ENCODE assay signal across 9 cellular contexts in the genomic region with DNA sequence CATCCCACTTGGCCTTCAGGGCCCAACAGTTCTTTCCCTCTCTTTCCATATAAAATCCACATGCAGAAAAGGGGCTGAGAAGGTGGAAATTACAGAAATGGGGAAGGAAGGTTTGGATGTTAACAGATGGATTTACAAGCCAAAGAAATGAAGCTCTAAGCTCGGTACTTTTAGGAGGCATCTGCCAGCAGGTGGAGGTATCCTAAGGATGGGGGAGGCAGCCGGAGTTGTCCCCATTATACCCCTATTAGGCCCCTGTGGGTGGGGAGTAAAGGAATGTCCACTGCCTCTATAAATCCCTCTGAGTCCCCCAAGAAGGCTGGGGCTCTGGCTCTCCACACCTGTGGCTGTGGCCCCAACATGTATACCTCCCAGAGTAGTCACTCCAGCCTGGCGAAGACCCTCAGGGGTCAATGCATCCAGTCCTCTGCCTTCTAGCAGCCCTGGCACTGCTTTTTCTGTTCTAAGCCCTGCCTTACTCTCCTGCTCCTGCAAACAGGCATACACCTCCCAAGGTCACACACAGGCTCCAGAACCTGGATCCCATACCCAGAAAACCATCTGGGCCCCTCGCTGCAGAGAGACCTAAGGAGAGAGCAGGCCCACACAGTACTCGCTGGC. TPM values are rescaled to one million over a fixed set of nuclear protein-coding genes. Genes with fewer than 3 reads are reported as not detected.
A peak's percentile ranks its signal among the peaks of the same experiment; 100 is the strongest.
DNase-seq lines count a peak whose midpoint lies in the region; ATAC-seq and TF ChIP-seq lines count a peak whose summit lies in the region.
"Had no signal": no experiment of that assay in that cellular context is flagged by ENCODE, and none has a peak within 500 bp of the region (broad histone marks: within the 10 kb centered on the region; RNA-seq: fewer than 3 reads in every experiment).

No MANE protein-coding gene starts in this region.

- DNase-seq in CD14-positive monocyte (ENCODE audit: low spot score) (no peak), HT-29 (ENCODE audit: low spot score) (peak; percentile 18), dedifferentiated amniotic fluid mesenchymal stem cell (ENCODE audit: extremely low spot score) (no peak), foreskin melanocyte (no peak), DMS79 (lab: John Stamatoyannopoulos, UW) (no peak)
- DNase-seq in activated naive CD8-positive, alpha-beta T cell treated with anti-CD3 and anti-CD28 coated beads, Interleukin-2, amount 10 ng/mL, durations not matched to agents 7 days and 5 days: no peak
- DNase-seq: NCI-H526 treated with DMSO at 0.1 percent for 48 hours had no signal

- H3K27ac Mint-ChIP-seq in CD14-positive monocyte: peak overlapping the region in 1 of 7 donors; percentile 58
- peak overlapping the region; percentile 80 for H3K27ac Mint-ChIP-seq in activated naive CD8-positive, alpha-beta T cell treated with anti-CD3 and anti-CD28 coated beads, Interleukin-2, amount 10 ng/mL, durations not matched to agents 7 days and 5 days

- no peak overlapping the region for H3K27ac ChIP-seq in mesodermal cell (ENCODE audit: low read depth, low read length, severe bottlenecking)

- no peak for TF ChIP-seq POLR2A in GM18505 (IDR thresholded peaks at IDR 0.05; ENCODE audit: borderline replicate concordance, extremely low read depth, insufficient read depth, insufficient read length)

- WGBS in mesodermal cell (ENCODE audit: insufficient coverage in 2 of 2), 2 experiments: 66 to 71% methylated on average over 2 to 4 of the region's 5 CpGs

- no peaks in the 10 kb centered on the region for H3K9me3 ChIP-seq in mesodermal cell (ENCODE audit: control insufficient read depth, low read length)

- TF ChIP-seq CTCF in CD14-positive monocyte (IDR thresholded peaks at IDR 0.05): no peak

- peaks cover 38% of the 10 kb centered on the region for H3K4me1 Mint-ChIP-seq in CD14-positive monocyte
- peaks cover 39% of the 10 kb centered on the region for H3K4me1 Mint-ChIP-seq in activated naive CD8-positive, alpha-beta T cell treated with anti-CD3 and anti-CD28 coated beads, Interleukin-2, amount 10 ng/mL, durations not matched to agents 7 days and 5 days

- peaks cover 0 to 1% (median 0%) of the 10 kb centered on the region in 7 donors for H3K9me3 Mint-ChIP-seq in CD14-positive monocyte
- H3K9me3 Mint-ChIP-seq in activated naive CD8-positive, alpha-beta T cell treated with anti-CD3 and anti-CD28 coated beads, Interleukin-2, amount 10 ng/mL, durations not matched to agents 7 days and 5 days: no peaks in the 10 kb centered on the region

- no peak for ATAC-seq in activated naive CD8-positive, alpha-beta T cell treated with anti-CD3 and anti-CD28 coated beads, Interleukin-2, amount 10 ng/mL, durations not matched to agents 7 days and 5 days (ENCODE audit: low read depth)
- no peak for ATAC-seq in GM18505 (IDR thresholded peaks at IDR 0.05; ENCODE audit: unreplicated experiment)

- H3K36me3 Mint-ChIP-seq in CD14-positive monocyte: peaks cover 0 to 2% of the 10 kb centered on the region in 2 donors
- H3K36me3 Mint-ChIP-seq in activated naive CD8-positive, alpha-beta T cell treated with anti-CD3 and anti-CD28 coated beads, Interleukin-2, amount 10 ng/mL, durations not matched to agents 7 days and 5 days: peaks cover 16% of the 10 kb centered on the region

- peak overlapping the region; percentile 58 for H3K4me3 ChIP-seq in mesodermal cell (ENCODE audit: extremely low read depth, insufficient read depth, low read length, poor library complexity, severe bottlenecking)

- intact Hi-C loops in CD14-positive monocyte (cut with micrococcal nuclease): no loop called here

- no peaks in the 10 kb centered on the region for H3K27me3 Mint-ChIP-seq in CD14-positive monocyte (ENCODE audit: low read depth in 3 of 3)
- H3K27me3 Mint-ChIP-seq in activated naive CD8-positive, alpha-beta T cell treated with anti-CD3 and anti-CD28 coated beads, Interleukin-2, amount 10 ng/mL, durations not matched to agents 7 days and 5 days: no peaks in the 10 kb centered on the region

- POLR2A ChIA-PET in activated naive CD8-positive, alpha-beta T cell treated with anti-CD3 and anti-CD28 coated beads, Interleukin-2, amount 10 ng/mL, durations not matched to agents 7 days and 5 days (lab: Charles Lee): no interaction called here

- peak overlapping the region; percentile 77 to 85 for H3K4me3 Mint-ChIP-seq in CD14-positive monocyte
- H3K4me3 Mint-ChIP-seq in activated naive CD8-positive, alpha-beta T cell treated with anti-CD3 and anti-CD28 coated beads, Interleukin-2, amount 10 ng/mL, durations not matched to agents 7 days and 5 days: peak overlapping the region; percentile 86

- no peaks in the 10 kb centered on the region for H3K4me1 ChIP-seq in mesodermal cell (ENCODE audit: control insufficient read depth, insufficient read depth, low read length, poor library complexity, severe bottlenecking)

- H3K36me3 ChIP-seq in mesodermal cell (ENCODE audit: control insufficient read depth, insufficient read depth, low read length): no peaks in the 10 kb centered on the region

RNA-seq across cellular contexts. Expression of a gene that starts 1.2 kb away (rescaled TPM):
- under 1 TPM; 0.29 to 0.52 TPM for polyA plus RNA-seq in CD14-positive monocyte
- 18.0 and 26.8 TPM in 2 replicates for total RNA-seq in HT-29 (2014; rRNA removed; shearing (Covaris generic))
- 10 to 100 TPM; 33.6 to 35.7 TPM for total RNA-seq in activated naive CD8-positive, alpha-beta T cell treated with anti-CD3 and anti-CD28 coated beads, Interleukin-2, amount 10 ng/mL, durations not matched to agents 7 days and 5 days
- polyA plus RNA-seq in mesodermal cell (2013, experiment 1 of 2): 3.2 TPM
- polyA plus RNA-seq in mesodermal cell (2013, experiment 2 of 2): 2.3 TPM

RNA-seq across cellular contexts. Expression of a gene that starts 10.3 kb away (rescaled TPM):
- under 1 TPM in 1 of 2 donors, not detected in 1; 0.12 TPM for polyA plus RNA-seq in CD14-positive monocyte
- 0.37 and 2.2 TPM in 2 replicates for total RNA-seq in HT-29 (2014; rRNA removed; shearing (Covaris generic))
- total RNA-seq in activated naive CD8-positive, alpha-beta T cell treated with anti-CD3 and anti-CD28 coated beads, Interleukin-2, amount 10 ng/mL, durations not matched to agents 7 days and 5 days: not detected
- not detected for polyA plus RNA-seq in mesodermal cell (2013, experiment 1 of 2)
- polyA plus RNA-seq in mesodermal cell (2013, experiment 2 of 2): not detected

RNA-seq across cellular contexts. Expression of a gene that starts 48.9 kb away (rescaled TPM):
- 100 to 1,000 TPM; 134 to 151 TPM for polyA plus RNA-seq in CD14-positive monocyte
- 502 and 515 TPM in 2 replicates for total RNA-seq in HT-29 (2014; rRNA removed; shearing (Covaris generic))
- total RNA-seq in activated naive CD8-positive, alpha-beta T cell treated with anti-CD3 and anti-CD28 coated beads, Interleukin-2, amount 10 ng/mL, durations not matched to agents 7 days and 5 days: 100 to 1,000 TPM; 243 to 271 TPM
- polyA plus RNA-seq in mesodermal cell (2013, experiment 1 of 2): 265 TPM
- 246 TPM for polyA plus RNA-seq in mesodermal cell (2013, experiment 2 of 2)

RNA-seq across cellular contexts. Expression of a gene that starts 50.0 kb away (rescaled TPM):
- polyA plus RNA-seq in CD14-positive monocyte: 10 to 100 TPM; 33.3 to 49.2 TPM
- total RNA-seq in HT-29 (2014; rRNA removed; shearing (Covaris generic)): 24.1 and 29.7 TPM in 2 replicates
- total RNA-seq in activated naive CD8-positive, alpha-beta T cell treated with anti-CD3 and anti-CD28 coated beads, Interleukin-2, amount 10 ng/mL, durations not matched to agents 7 days and 5 days: 10 to 100 TPM; 11.6 to 12.5 TPM
- polyA plus RNA-seq in mesodermal cell (2013, experiment 1 of 2): 20.7 TPM
- 15.0 TPM for polyA plus RNA-seq in mesodermal cell (2013, experiment 2 of 2)
